In genomic region chr14:105384605-105385321, GRCh38 we compare ENCODE assay signal across 1 cellular context.
TF ChIP-seq lines count a peak whose summit lies in the region.

No MANE protein-coding gene starts in this region.

TF ChIP-seq in SK-N-SH, 30 proteins besides CTCF, POLR2A, EP300 and RAD21:
- no peak for TF ChIP-seq POLR2AphosphoS5 (IDR thresholded peaks at IDR 0.05; ENCODE audit: low read depth, low read length)
- no peak for TF ChIP-seq CHD2 (IDR thresholded peaks at IDR 0.05; ENCODE audit: low read length, partially characterized antibody)
- TF ChIP-seq RFX5 (IDR thresholded peaks at IDR 0.05; ENCODE audit: low read length) = no peak
- TF ChIP-seq, protein P1, sequence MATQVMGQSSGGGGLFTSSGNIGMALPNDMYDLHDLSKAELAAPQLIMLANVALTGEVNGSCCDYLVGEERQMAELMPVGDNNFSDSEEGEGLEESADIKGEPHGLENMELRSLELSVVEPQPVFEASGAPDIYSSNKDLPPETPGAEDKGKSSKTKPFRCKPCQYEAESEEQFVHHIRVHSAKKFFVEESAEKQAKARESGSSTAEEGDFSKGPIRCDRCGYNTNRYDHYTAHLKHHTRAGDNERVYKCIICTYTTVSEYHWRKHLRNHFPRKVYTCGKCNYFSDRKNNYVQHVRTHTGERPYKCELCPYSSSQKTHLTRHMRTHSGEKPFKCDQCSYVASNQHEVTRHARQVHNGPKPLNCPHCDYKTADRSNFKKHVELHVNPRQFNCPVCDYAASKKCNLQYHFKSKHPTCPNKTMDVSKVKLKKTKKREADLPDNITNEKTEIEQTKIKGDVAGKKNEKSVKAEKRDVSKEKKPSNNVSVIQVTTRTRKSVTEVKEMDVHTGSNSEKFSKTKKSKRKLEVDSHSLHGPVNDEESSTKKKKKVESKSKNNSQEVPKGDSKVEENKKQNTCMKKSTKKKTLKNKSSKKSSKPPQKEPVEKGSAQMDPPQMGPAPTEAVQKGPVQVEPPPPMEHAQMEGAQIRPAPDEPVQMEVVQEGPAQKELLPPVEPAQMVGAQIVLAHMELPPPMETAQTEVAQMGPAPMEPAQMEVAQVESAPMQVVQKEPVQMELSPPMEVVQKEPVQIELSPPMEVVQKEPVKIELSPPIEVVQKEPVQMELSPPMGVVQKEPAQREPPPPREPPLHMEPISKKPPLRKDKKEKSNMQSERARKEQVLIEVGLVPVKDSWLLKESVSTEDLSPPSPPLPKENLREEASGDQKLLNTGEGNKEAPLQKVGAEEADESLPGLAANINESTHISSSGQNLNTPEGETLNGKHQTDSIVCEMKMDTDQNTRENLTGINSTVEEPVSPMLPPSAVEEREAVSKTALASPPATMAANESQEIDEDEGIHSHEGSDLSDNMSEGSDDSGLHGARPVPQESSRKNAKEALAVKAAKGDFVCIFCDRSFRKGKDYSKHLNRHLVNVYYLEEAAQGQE (IDR thresholded peaks at IDR 0.05; ENCODE audit: low read depth, low read length) = no peak
- TF ChIP-seq RXRA (IDR thresholded peaks at IDR 0.05; ENCODE audit: borderline replicate concordance, low read depth) = no peak
- TF ChIP-seq ELF1 (IDR thresholded peaks at IDR 0.05) = no peak
- no peak for TF ChIP-seq MAX (IDR thresholded peaks at IDR 0.05; ENCODE audit: low read depth)
- no peak for TF ChIP-seq FOXJ3 (CRISPR knock-in tag; IDR thresholded peaks at IDR 0.05)
- TF ChIP-seq TCF12 (IDR thresholded peaks at IDR 0.05) = no peak
- no peak for TF ChIP-seq MXI1 (IDR thresholded peaks at IDR 0.05; ENCODE audit: low read depth, low read length)
- no peak for TF ChIP-seq FOSL2 (IDR thresholded peaks at IDR 0.05; ENCODE audit: borderline replicate concordance, low read depth)
- TF ChIP-seq JUND (IDR thresholded peaks at IDR 0.05) = no peak
- no peak for TF ChIP-seq YY1 (IDR thresholded peaks at IDR 0.05; ENCODE audit: low read depth)
- TF ChIP-seq PBX3 (IDR thresholded peaks at IDR 0.05) = no peak
- no peak for TF ChIP-seq IRF3 (IDR thresholded peaks at IDR 0.05; ENCODE audit: low read depth, low read length)
TF ChIP-seq in SK-N-SH: peak in this region for 0.
